Comparison of ENCODE assay signal across 1 cellular context in genomic region chr12:76032043-76032981, GRCh38.
TF ChIP-seq lines count a peak whose summit lies in the region.

No MANE protein-coding gene starts in this region.

TF ChIP-seq in HepG2, 621 proteins besides CTCF, POLR2A, EP300 and RAD21 (continued from another document and continues in another):
- TF ChIP-seq, protein P1, sequence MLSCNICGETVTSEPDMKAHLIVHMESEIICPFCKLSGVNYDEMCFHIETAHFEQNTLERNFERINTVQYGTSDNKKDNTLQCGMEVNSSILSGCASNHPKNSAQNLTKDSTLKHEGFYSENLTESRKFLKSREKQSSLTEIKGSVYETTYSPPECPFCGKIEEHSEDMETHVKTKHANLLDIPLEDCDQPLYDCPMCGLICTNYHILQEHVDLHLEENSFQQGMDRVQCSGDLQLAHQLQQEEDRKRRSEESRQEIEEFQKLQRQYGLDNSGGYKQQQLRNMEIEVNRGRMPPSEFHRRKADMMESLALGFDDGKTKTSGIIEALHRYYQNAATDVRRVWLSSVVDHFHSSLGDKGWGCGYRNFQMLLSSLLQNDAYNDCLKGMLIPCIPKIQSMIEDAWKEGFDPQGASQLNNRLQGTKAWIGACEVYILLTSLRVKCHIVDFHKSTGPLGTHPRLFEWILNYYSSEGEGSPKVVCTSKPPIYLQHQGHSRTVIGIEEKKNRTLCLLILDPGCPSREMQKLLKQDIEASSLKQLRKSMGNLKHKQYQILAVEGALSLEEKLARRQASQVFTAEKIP (CRISPR knock-in tag; IDR thresholded peaks at IDR 0.05; ENCODE audit: borderline replicate concordance): no peak
- TF ChIP-seq, protein P2, sequence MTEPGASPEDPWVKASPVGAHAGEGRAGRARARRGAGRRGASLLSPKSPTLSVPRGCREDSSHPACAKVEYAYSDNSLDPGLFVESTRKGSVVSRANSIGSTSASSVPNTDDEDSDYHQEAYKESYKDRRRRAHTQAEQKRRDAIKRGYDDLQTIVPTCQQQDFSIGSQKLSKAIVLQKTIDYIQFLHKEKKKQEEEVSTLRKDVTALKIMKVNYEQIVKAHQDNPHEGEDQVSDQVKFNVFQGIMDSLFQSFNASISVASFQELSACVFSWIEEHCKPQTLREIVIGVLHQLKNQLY (CRISPR knock-in tag; IDR thresholded peaks at IDR 0.05): no peak; the same call in 1 of the 2 replicates
- TF ChIP-seq MAFK (conservative IDR thresholded peaks at IDR 0.05 in 1 of 2, IDR thresholded peaks at IDR 0.05 in 1 of 2; ENCODE audit: low read length in 2 of 2): no peak
- no peak for TF ChIP-seq ZHX2 (IDR thresholded peaks at IDR 0.05; ENCODE audit: low read depth)
- no peak for TF ChIP-seq ZHX2 (CRISPR knock-in tag; IDR thresholded peaks at IDR 0.05; ENCODE audit: borderline replicate concordance)
- no peak for TF ChIP-seq SETDB1 (CRISPR knock-in tag; IDR thresholded peaks at IDR 0.05; ENCODE audit: borderline replicate concordance)
- TF ChIP-seq HDAC1 (CRISPR knock-in tag; IDR thresholded peaks at IDR 0.05): peak; percentile 67; the same call in 1 of the 2 replicates
- no peak for TF ChIP-seq ZNF354B (CRISPR knock-in tag; IDR thresholded peaks at IDR 0.05)
- TF ChIP-seq SRY (CRISPR knock-in tag; IDR thresholded peaks at IDR 0.05): no peak; the same call in 1 of the 2 replicates
- TF ChIP-seq SALL1 (CRISPR knock-in tag; IDR thresholded peaks at IDR 0.05): no peak
- TF ChIP-seq FOXP1 (IDR thresholded peaks at IDR 0.05): no peak
- peak; percentile 43; the same call in 1 of the 2 replicates for TF ChIP-seq FOXP1 (CRISPR knock-in tag; IDR thresholded peaks at IDR 0.05)
- TF ChIP-seq ZNF839 (CRISPR knock-in tag; IDR thresholded peaks at IDR 0.05; ENCODE audit: borderline replicate concordance): no peak
- no peak for TF ChIP-seq ZZZ3 (CRISPR knock-in tag; IDR thresholded peaks at IDR 0.05; ENCODE audit: borderline replicate concordance)
- TF ChIP-seq, protein P3, sequence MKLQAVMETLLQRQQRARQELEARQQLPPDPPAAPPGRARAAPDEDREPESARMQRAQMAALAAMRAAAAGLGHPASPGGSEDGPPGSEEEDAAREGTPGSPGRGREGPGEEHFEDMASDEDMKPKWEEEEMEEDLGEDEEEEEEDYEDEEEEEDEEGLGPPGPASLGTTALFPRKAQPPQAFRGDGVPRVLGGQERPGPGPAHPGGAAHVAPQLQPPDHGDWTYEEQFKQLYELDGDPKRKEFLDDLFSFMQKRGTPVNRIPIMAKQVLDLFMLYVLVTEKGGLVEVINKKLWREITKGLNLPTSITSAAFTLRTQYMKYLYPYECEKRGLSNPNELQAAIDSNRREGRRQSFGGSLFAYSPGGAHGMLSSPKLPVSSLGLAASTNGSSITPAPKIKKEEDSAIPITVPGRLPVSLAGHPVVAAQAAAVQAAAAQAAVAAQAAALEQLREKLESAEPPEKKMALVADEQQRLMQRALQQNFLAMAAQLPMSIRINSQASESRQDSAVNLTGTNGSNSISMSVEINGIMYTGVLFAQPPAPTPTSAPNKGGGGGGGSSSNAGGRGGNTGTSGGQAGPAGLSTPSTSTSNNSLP (IDR thresholded peaks at IDR 0.05; ENCODE audit: low read depth, low read length): no peak
- TF ChIP-seq SMAD1 (CRISPR knock-in tag; IDR thresholded peaks at IDR 0.05; ENCODE audit: borderline replicate concordance, low read depth): no peak
- peak; percentile 8 for TF ChIP-seq SKI (IDR thresholded peaks at IDR 0.05; ENCODE audit: partially characterized antibody)
- peak; percentile 22; the same call in 1 of the 2 replicates for TF ChIP-seq STAG1 (CRISPR knock-in tag; IDR thresholded peaks at IDR 0.05)
- TF ChIP-seq, protein P4, sequence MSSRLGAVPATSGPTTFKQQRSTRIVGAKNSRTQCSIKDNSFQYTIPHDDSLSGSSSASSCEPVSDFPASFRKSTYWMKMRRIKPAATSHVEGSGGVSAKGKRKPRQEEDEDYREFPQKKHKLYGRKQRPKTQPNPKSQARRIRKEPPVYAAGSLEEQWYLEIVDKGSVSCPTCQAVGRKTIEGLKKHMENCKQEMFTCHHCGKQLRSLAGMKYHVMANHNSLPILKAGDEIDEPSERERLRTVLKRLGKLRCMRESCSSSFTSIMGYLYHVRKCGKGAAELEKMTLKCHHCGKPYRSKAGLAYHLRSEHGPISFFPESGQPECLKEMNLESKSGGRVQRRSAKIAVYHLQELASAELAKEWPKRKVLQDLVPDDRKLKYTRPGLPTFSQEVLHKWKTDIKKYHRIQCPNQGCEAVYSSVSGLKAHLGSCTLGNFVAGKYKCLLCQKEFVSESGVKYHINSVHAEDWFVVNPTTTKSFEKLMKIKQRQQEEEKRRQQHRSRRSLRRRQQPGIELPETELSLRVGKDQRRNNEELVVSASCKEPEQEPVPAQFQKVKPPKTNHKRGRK (CRISPR knock-in tag; IDR thresholded peaks at IDR 0.05): peak; percentile 6; the same call in 1 of the 2 replicates
- no peak for TF ChIP-seq NR2F1 (CRISPR knock-in tag; IDR thresholded peaks at IDR 0.05)
- TF ChIP-seq GLI4 (CRISPR knock-in tag; IDR thresholded peaks at IDR 0.05; ENCODE audit: borderline replicate concordance): no peak
- no peak for TF ChIP-seq NFE2L1 (CRISPR knock-in tag; IDR thresholded peaks at IDR 0.05; ENCODE audit: borderline replicate concordance)
- no peak for TF ChIP-seq HCFC1 (IDR thresholded peaks at IDR 0.05; ENCODE audit: low read depth, low read length)
- TF ChIP-seq ZFP82 (CRISPR knock-in tag; IDR thresholded peaks at IDR 0.05; ENCODE audit: borderline replicate concordance): no peak
- TF ChIP-seq TCF12 (IDR thresholded peaks at IDR 0.05): no peak
- no peak for TF ChIP-seq TCF12 (CRISPR knock-in tag; IDR thresholded peaks at IDR 0.05)
- TF ChIP-seq NCOR1 (IDR thresholded peaks at IDR 0.05; ENCODE audit: borderline replicate concordance, low read length): peak; percentile 4; the same call in 1 of the 2 replicates
- TF ChIP-seq ZNF44 (CRISPR knock-in tag; IDR thresholded peaks at IDR 0.05): no peak
- no peak for TF ChIP-seq PBX3 (CRISPR knock-in tag; IDR thresholded peaks at IDR 0.05; ENCODE audit: borderline replicate concordance)
- no peak for TF ChIP-seq ZNF883 (CRISPR knock-in tag; IDR thresholded peaks at IDR 0.05; ENCODE audit: not compliant biosample characterization)
- TF ChIP-seq, protein P5, sequence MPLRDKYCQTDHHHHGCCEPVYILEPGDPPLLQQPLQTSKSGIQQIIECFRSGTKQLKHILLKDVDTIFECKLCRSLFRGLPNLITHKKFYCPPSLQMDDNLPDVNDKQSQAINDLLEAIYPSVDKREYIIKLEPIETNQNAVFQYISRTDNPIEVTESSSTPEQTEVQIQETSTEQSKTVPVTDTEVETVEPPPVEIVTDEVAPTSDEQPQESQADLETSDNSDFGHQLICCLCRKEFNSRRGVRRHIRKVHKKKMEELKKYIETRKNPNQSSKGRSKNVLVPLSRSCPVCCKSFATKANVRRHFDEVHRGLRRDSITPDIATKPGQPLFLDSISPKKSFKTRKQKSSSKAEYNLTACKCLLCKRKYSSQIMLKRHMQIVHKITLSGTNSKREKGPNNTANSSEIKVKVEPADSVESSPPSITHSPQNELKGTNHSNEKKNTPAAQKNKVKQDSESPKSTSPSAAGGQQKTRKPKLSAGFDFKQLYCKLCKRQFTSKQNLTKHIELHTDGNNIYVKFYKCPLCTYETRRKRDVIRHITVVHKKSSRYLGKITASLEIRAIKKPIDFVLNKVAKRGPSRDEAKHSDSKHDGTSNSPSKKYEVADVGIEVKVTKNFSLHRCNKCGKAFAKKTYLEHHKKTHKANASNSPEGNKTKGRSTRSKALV (CRISPR knock-in tag; IDR thresholded peaks at IDR 0.05): no peak
- 0 out of 2 replicates have a peak, but pooled peaks have one; percentile 44 for TF ChIP-seq ZNF431 (CRISPR knock-in tag; IDR thresholded peaks at IDR 0.05; ENCODE audit: borderline replicate concordance, low read depth)
- TF ChIP-seq FOSL2 (CRISPR knock-in tag; IDR thresholded peaks at IDR 0.05): no peak
- no peak for TF ChIP-seq RAD51 (IDR thresholded peaks at IDR 0.05; ENCODE audit: borderline replicate concordance)
- no peak for TF ChIP-seq ZNF484 (CRISPR knock-in tag; IDR thresholded peaks at IDR 0.05; ENCODE audit: borderline replicate concordance, low read depth)
- no peak for TF ChIP-seq ZNF737 (CRISPR knock-in tag; IDR thresholded peaks at IDR 0.05; ENCODE audit: borderline replicate concordance)
- TF ChIP-seq CCDC6 (CRISPR knock-in tag; IDR thresholded peaks at IDR 0.05): no peak
- TF ChIP-seq ZC3H4 (CRISPR knock-in tag; IDR thresholded peaks at IDR 0.05; ENCODE audit: borderline replicate concordance): peak; percentile 93; the same call in 1 of the 2 replicates
- TF ChIP-seq ELK4 (CRISPR knock-in tag; IDR thresholded peaks at IDR 0.05; ENCODE audit: borderline replicate concordance): no peak
- TF ChIP-seq ZFP36L2 (CRISPR knock-in tag; IDR thresholded peaks at IDR 0.05): no peak
- no peak for TF ChIP-seq ATF6 (CRISPR knock-in tag; conservative IDR thresholded peaks at IDR 0.05)
- no peak for TF ChIP-seq ZNF576 (CRISPR knock-in tag; IDR thresholded peaks at IDR 0.05)
- 0 out of 2 replicates have a peak, but pooled peaks have one; percentile 32 for TF ChIP-seq ZNF530 (CRISPR knock-in tag; IDR thresholded peaks at IDR 0.05; ENCODE audit: low read depth)
- TF ChIP-seq ZNF207 (IDR thresholded peaks at IDR 0.05; ENCODE audit: borderline replicate concordance): no peak
- no peak for TF ChIP-seq CENPT (CRISPR knock-in tag; IDR thresholded peaks at IDR 0.05; ENCODE audit: low read depth)
- no peak for TF ChIP-seq MLLT10 (CRISPR knock-in tag; IDR thresholded peaks at IDR 0.05)
- no peak for TF ChIP-seq DR1 (CRISPR knock-in tag; IDR thresholded peaks at IDR 0.05)
- TF ChIP-seq ZNF75D (CRISPR knock-in tag; IDR thresholded peaks at IDR 0.05; ENCODE audit: borderline replicate concordance): no peak
- no peak for TF ChIP-seq NONO (IDR thresholded peaks at IDR 0.05)
- no peak; the same call in 1 of the 2 replicates for TF ChIP-seq NONO (CRISPR knock-in tag; conservative IDR thresholded peaks at IDR 0.05)
